In the genomic region with DNA sequence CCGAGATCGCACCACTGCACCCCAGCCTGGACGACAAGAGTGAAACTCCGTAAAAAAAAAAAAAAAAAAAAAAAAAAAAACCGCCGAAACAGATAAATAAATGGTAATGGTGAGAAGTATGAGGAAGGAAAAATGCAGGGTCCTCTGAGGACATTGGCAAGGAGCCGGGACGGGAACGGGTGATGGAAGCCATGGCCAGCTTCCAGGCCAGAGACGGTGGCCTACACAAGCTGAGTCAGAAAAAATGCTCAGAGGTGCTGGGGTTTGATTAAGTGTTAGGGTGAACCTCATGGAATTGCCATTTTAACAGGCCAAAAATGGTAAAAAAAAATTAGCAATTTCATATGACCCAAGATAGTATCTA, we compare ENCODE assay signal across 8 cellular contexts. TPM values are rescaled to one million over a fixed set of nuclear protein-coding genes. Genes with fewer than 3 reads are reported as not detected.
DNase-seq lines count a peak whose midpoint lies in the region; ATAC-seq and TF ChIP-seq lines count a peak whose summit lies in the region.

No MANE protein-coding gene starts in this region.

- WGBS in trophoblast cell (ENCODE audit: extremely low coverage, insufficient coverage, insufficient read length): no CpG with 5 or more reads among the region's 10 CpGs

- H3K4me1 Mint-ChIP-seq in glutamatergic neuron (ENCODE audit: low read depth, unreplicated experiment): peaks cover 1% of the 10 kb centered on the region

- H3K79me2 ChIP-seq in trophoblast cell (ENCODE audit: control insufficient read depth, insufficient read depth, low read length, poor library complexity): peaks cover 10% of the 10 kb centered on the region

- H3K23ac ChIP-seq in trophoblast cell (ENCODE audit: low read length): no peak overlapping the region

- no peak overlapping the region for H3K18ac ChIP-seq in trophoblast cell (ENCODE audit: low read length)

- 0 out of 2 replicates have a peak overlapping the region, but pooled peaks have one; percentile 18 for H3K27ac ChIP-seq in 22Rv1
- no peak overlapping the region for H3K27ac ChIP-seq in WERI-Rb-1
- no peak overlapping the region for H3K27ac ChIP-seq in trophoblast cell (ENCODE audit: low read depth, low read length)

- peak overlapping the region; percentile 35 for H2BK120ac ChIP-seq in trophoblast cell (ENCODE audit: insufficient read depth, low read length, poor library complexity)

- H3K36me3 Mint-ChIP-seq in glutamatergic neuron (ENCODE audit: unreplicated experiment): no peaks in the 10 kb centered on the region

- H3K4me3 Mint-ChIP-seq in glutamatergic neuron (ENCODE audit: unreplicated experiment): peak overlapping the region; percentile 94

- H2AFZ ChIP-seq in trophoblast cell (ENCODE audit: insufficient read depth, low read length, poor library complexity): no peak overlapping the region

- no peaks in the 10 kb centered on the region for H3K27me3 ChIP-seq in H7 (ENCODE audit: control insufficient read depth, insufficient read depth, low read length)
- no peaks in the 10 kb centered on the region for H3K27me3 ChIP-seq in WERI-Rb-1 (ENCODE audit: insufficient read depth, low read depth, severe bottlenecking)
- no peaks in the 10 kb centered on the region for H3K27me3 ChIP-seq in trophoblast cell (ENCODE audit: insufficient read depth, low read length)

- H4K12ac ChIP-seq in trophoblast cell (ENCODE audit: low read depth, low read length): peak overlapping the region; percentile 79

- no peak overlapping the region for H3K4ac ChIP-seq in trophoblast cell (ENCODE audit: low read depth, low read length)

- H3K79me1 ChIP-seq in trophoblast cell (ENCODE audit: low read length): peaks cover 13% of the 10 kb centered on the region

- peaks cover 11% of the 10 kb centered on the region for H3K27me3 Mint-ChIP-seq in glutamatergic neuron (ENCODE audit: unreplicated experiment)

- H3K9me3 Mint-ChIP-seq in glutamatergic neuron (ENCODE audit: unreplicated experiment): peaks cover 5% of the 10 kb centered on the region

- H2BK5ac ChIP-seq in trophoblast cell (ENCODE audit: low read depth, low read length, poor library complexity): peak overlapping the region; percentile 50

- no peak overlapping the region for H2AK5ac ChIP-seq in trophoblast cell (ENCODE audit: low read length)

- H2BK12ac ChIP-seq in trophoblast cell (ENCODE audit: low read length): peak overlapping the region; percentile 59

- peak overlapping the region; percentile 52 for H3K4me3 ChIP-seq in H7 (ENCODE audit: insufficient read depth, low read depth, low read length)
- peak overlapping the region; percentile 61 for H3K4me3 ChIP-seq in WERI-Rb-1 (ENCODE audit: low read depth, low read length)
- no peak overlapping the region for H3K4me3 ChIP-seq in trophoblast cell (ENCODE audit: low read depth, low read length)

- peak overlapping the region; percentile 92 for H3K27ac Mint-ChIP-seq in glutamatergic neuron (ENCODE audit: unreplicated experiment)

- peak overlapping the region; percentile 93 for H4K8ac ChIP-seq in trophoblast cell (ENCODE audit: low read depth, low read length)

- H3K9me3 ChIP-seq in WERI-Rb-1 (ENCODE audit: severe bottlenecking) (no peaks in the 10 kb centered on the region), trophoblast cell (ENCODE audit: insufficient read depth, low read depth, low read length) (no peaks in the 10 kb centered on the region)

- H3K4me1 ChIP-seq in trophoblast cell (ENCODE audit: control insufficient read depth in 1 of 2, insufficient read depth in 2 of 2, low read length in 2 of 2): peaks cover 8 to 10% of the 10 kb centered on the region in 2 experiments

- H3K36me3 ChIP-seq in H7 (replicated peaks; ENCODE audit: control insufficient read depth, insufficient read depth, low read length): no peaks in the 10 kb centered on the region
- no peaks in the 10 kb centered on the region; the same call in 1 of the 2 replicates for H3K36me3 ChIP-seq in WERI-Rb-1
- peaks cover 0 to under 1% of the 10 kb centered on the region in 2 experiments for H3K36me3 ChIP-seq in trophoblast cell (ENCODE audit: control insufficient read depth in 1 of 2, insufficient read depth in 2 of 2, low read length in 2 of 2)

- no peak overlapping the region for H3K9ac ChIP-seq in trophoblast cell (ENCODE audit: low read length)

- ATAC-seq in HG02970 (IDR thresholded peaks at IDR 0.05; ENCODE audit: low FRiP score, unreplicated experiment): no peak

- DNase-seq in H7 (no peak), WERI-Rb-1 (no peak), glutamatergic neuron (no peak), trophoblast cell (peak; percentile 35 to 67), GM19240 (ENCODE audit: insufficient read length, low spot score) (no peak), Kasumi-1 (lab: John Stamatoyannopoulos, UW) (no peak)

- H3K14ac ChIP-seq in trophoblast cell (ENCODE audit: low read length): peak overlapping the region; percentile 82

- TF ChIP-seq CTCF in 22Rv1 (IDR thresholded peaks at IDR 0.05): no peak
- TF ChIP-seq CTCF in WERI-Rb-1 (IDR thresholded peaks at IDR 0.05; ENCODE audit: low read depth, low read length): no peak
- no peak for TF ChIP-seq CTCF in glutamatergic neuron (IDR thresholded peaks at IDR 0.05; ENCODE audit: partially characterized antibody, unreplicated experiment)

- peak overlapping the region; percentile 92 for H4K91ac ChIP-seq in trophoblast cell (ENCODE audit: low read depth, low read length)

- H3K4me2 ChIP-seq in trophoblast cell (ENCODE audit: low read length): peak overlapping the region; percentile 59

RNA-seq across cellular contexts. Expression of a gene that starts 0.9 kb away (rescaled TPM):
- 18.3 and 21.5 TPM in 2 replicates for total RNA-seq in H7 (2014; rRNA removed; shearing (Covaris generic))
- 46.0 TPM for total RNA-seq in glutamatergic neuron (ENCODE audit: unreplicated experiment)
- polyA plus RNA-seq in trophoblast cell (2013): 13.1 and 14.3 TPM in 2 replicates

RNA-seq across cellular contexts. Expression of a gene that starts 20.1 kb away (rescaled TPM):
- total RNA-seq in H7 (2014; rRNA removed; shearing (Covaris generic)): 91.5 and 120 TPM in 2 replicates
- total RNA-seq in glutamatergic neuron (ENCODE audit: unreplicated experiment): 68.3 TPM
- polyA plus RNA-seq in trophoblast cell (2013): 270 and 271 TPM in 2 replicates

RNA-seq across cellular contexts. Expression of a gene that starts 30.0 kb away (rescaled TPM):
- total RNA-seq in H7 (2014; rRNA removed; shearing (Covaris generic)): 51.3 and 54.9 TPM in 2 replicates
- total RNA-seq in glutamatergic neuron (ENCODE audit: unreplicated experiment): 21.9 TPM
- 24.5 and 25.8 TPM in 2 replicates for polyA plus RNA-seq in trophoblast cell (2013)

Comparison
In these comparisons a context has a peak if more than half of its experiments do, and no peak if none do; other contexts are left out.
1. DNase-seq: peak in trophoblast cell (2 of 2); none in H7 (single experiment), WERI-Rb-1 (single experiment), glutamatergic neuron (single experiment), GM19240 (single experiment) and Kasumi-1 (0 of 2).